In the genomic region with DNA sequence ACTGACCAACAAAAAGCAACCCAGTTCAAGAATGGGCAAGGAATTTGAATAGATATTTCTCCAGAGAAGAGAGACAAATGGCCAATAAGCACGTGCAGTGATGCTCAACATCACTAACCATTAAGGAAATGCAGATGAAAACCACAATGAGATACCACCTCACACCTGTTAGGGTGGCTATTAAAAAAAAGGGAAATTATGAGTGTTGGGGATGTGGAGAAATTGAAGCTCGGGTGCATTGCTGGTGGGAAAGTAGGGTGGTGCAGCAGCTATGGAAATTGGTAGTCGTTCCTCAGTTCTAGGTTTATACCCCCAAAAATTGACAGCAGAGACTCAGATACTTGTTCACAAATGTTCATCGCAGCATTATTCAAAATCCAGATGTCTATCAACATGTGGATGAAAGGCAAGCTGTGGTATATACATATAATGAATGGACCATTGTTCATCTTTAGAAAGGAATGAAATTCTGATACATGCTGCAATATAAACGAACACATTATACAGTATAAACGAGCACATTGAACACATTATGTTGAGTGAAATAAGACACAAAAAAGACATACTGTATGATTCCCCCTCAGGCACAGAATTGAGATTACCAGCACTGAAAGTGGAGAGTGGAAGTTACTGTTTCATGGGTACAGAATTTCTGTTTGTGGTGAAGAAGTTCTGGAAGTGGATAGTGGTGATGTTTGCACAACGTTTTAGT, we compare ENCODE assay signal across 8 cellular contexts. TPM values are rescaled to one million over a fixed set of nuclear protein-coding genes. Genes with fewer than 3 reads are reported as not detected.
DNase-seq lines count a peak whose midpoint lies in the region; ATAC-seq, FAIRE-seq and TF ChIP-seq lines count a peak whose summit lies in the region.

No MANE protein-coding gene starts in this region.

- H3K9me3 Mint-ChIP-seq in GM23338 (no peaks in the 10 kb centered on the region), glutamatergic neuron (ENCODE audit: unreplicated experiment) (peaks cover 3% of the 10 kb centered on the region)

- WGBS in A549 (ENCODE audit: missing lambda C conversion rate) = 8% methylated on average over 7 of the region's 7 CpGs

- TF ChIP-seq POLR2A in A549 (IDR thresholded peaks at IDR 0.05; ENCODE audit: low read length) = no peak

- no peak for FAIRE-seq in A549 (lab: Jason Lieb, UNC)

- H3K4me1 ChIP-seq in A549 (peaks cover 20% of the 10 kb centered on the region), GM23338 (ENCODE audit: insufficient read depth) (peaks cover 9% of the 10 kb centered on the region; the same call in 1 of the 2 replicates), stomach smooth muscle (ENCODE audit: control insufficient read depth, insufficient read depth, low read length) (peaks cover 25% of the 10 kb centered on the region)

- peak overlapping the region; percentile 79 for H3K4me2 ChIP-seq in A549
- peak overlapping the region; percentile 92 for H3K4me2 ChIP-seq in GM23338

- ATAC-seq in A549 = no peak
- no peak for ATAC-seq in GM23338
- ATAC-seq in GM18511 (IDR thresholded peaks at IDR 0.05; ENCODE audit: unreplicated experiment) = no peak

- no peaks in the 10 kb centered on the region for H3K36me3 ChIP-seq in GM23338 (ENCODE audit: insufficient read depth)
- no peaks in the 10 kb centered on the region for H3K36me3 ChIP-seq in stomach smooth muscle (ENCODE audit: control insufficient read depth in 2 of 2, insufficient read depth in 2 of 2, low read length in 2 of 2)

- no peak overlapping the region for H2AFZ ChIP-seq in GM23338

- no peaks in the 10 kb centered on the region for H3K9me2 ChIP-seq in GM23338 (ENCODE audit: insufficient read depth)

- DNase-seq in A549 (ENCODE audit: low read depth in 1 of 2, low spot score in 1 of 2) (no peak), GM23338 (ENCODE audit: low spot score) (no peak), glutamatergic neuron (no peak), NCI-H1417 (lab: John Stamatoyannopoulos, UW) (no peak), NCI-H146 (lab: John Stamatoyannopoulos, UW) (no peak)

- H3K4me3 ChIP-seq in A549 = peak overlapping the region; percentile 58
- H3K4me3 ChIP-seq in GM23338 = peak overlapping the region; percentile 71
- peak overlapping the region; percentile 83 to 90 for H3K4me3 ChIP-seq in stomach smooth muscle (ENCODE audit: low read length in 2 of 2)

- CTCF ChIA-PET in A549 (lab: Yijun Ruan, JAX) = no interaction called here

- H3K9ac ChIP-seq in stomach smooth muscle (ENCODE audit: low read length in 2 of 2) = peak overlapping the region; percentile 64 to 85

- peaks cover 55% of the 10 kb centered on the region for H3K79me2 ChIP-seq in GM23338 (replicated peaks; ENCODE audit: insufficient read depth)

- H3K36me3 Mint-ChIP-seq in GM23338 (ENCODE audit: low read depth) (peaks cover 15% of the 10 kb centered on the region), glutamatergic neuron (ENCODE audit: unreplicated experiment) (no peaks in the 10 kb centered on the region)

- TF ChIP-seq CTCF in A549 (IDR thresholded peaks at IDR 0.05) = no peak
- TF ChIP-seq CTCF in GM23338 (conservative IDR thresholded peaks at IDR 0.05; ENCODE audit: low read depth in 2 of 2) = no peak
- no peak for TF ChIP-seq CTCF in VCaP (conservative IDR thresholded peaks at IDR 0.05)
- TF ChIP-seq CTCF in glutamatergic neuron (IDR thresholded peaks at IDR 0.05; ENCODE audit: partially characterized antibody, unreplicated experiment) = no peak

- H3K27me3 ChIP-seq in GM23338 (ENCODE audit: insufficient read depth) (no peaks in the 10 kb centered on the region), stomach smooth muscle (ENCODE audit: control insufficient read depth in 1 of 2, insufficient read depth in 2 of 2, low read length in 2 of 2) (no peaks in the 10 kb centered on the region)

- H3K4me1 Mint-ChIP-seq in GM23338 = peaks cover 19% of the 10 kb centered on the region
- H3K4me1 Mint-ChIP-seq in glutamatergic neuron (ENCODE audit: low read depth, unreplicated experiment) = peaks cover 22% of the 10 kb centered on the region

- no peak for TF ChIP-seq RAD21 in A549 (conservative IDR thresholded peaks at IDR 0.05 in 1 of 2, IDR thresholded peaks at IDR 0.05 in 1 of 2)

- no peak for TF ChIP-seq EP300 in A549 (IDR thresholded peaks at IDR 0.05)

- H3K9me3 ChIP-seq in A549 = no peaks in the 10 kb centered on the region
- no peaks in the 10 kb centered on the region for H3K9me3 ChIP-seq in stomach smooth muscle (ENCODE audit: control insufficient read depth in 2 of 2, low read length in 2 of 2)

- H3K27ac ChIP-seq in A549 (peak overlapping the region; percentile 83 to 97), GM23338 (ENCODE audit: low read depth) (peak overlapping the region; percentile 17; the same call in 1 of the 2 replicates), VCaP (peak overlapping the region; percentile 72), stomach smooth muscle (ENCODE audit: low read length) (peak overlapping the region; percentile 68)

- H3K27ac Mint-ChIP-seq in GM23338 (no peak overlapping the region), glutamatergic neuron (ENCODE audit: unreplicated experiment) (peak overlapping the region; percentile 87)

- H3K4me3 Mint-ChIP-seq in GM23338 = peak overlapping the region; percentile 85
- peak overlapping the region; percentile 97 for H3K4me3 Mint-ChIP-seq in glutamatergic neuron (ENCODE audit: unreplicated experiment)

- H3F3A ChIP-seq in GM23338 (replicated peaks; ENCODE audit: low read depth) = no peaks in the 10 kb centered on the region; the same call in 1 of the 2 replicates

- peaks cover 5% of the 10 kb centered on the region for H3K27me3 Mint-ChIP-seq in GM23338 (ENCODE audit: insufficient read depth, low read depth, poor library complexity)
- H3K27me3 Mint-ChIP-seq in glutamatergic neuron (ENCODE audit: unreplicated experiment) = peaks cover 8% of the 10 kb centered on the region

- H4K20me1 ChIP-seq in GM23338 (replicated peaks; ENCODE audit: insufficient read depth) = no peaks in the 10 kb centered on the region; the same call in 1 of the 2 replicates

- POLR2A ChIA-PET in A549 (lab: Yijun Ruan, JAX) = no interaction called here

TF ChIP-seq in A549, 52 proteins besides CTCF, POLR2A, EP300 and RAD21:
- TF ChIP-seq ZFP36 (IDR thresholded peaks at IDR 0.05; ENCODE audit: borderline replicate concordance, partially characterized antibody) (no peak), JUNB (IDR thresholded peaks at IDR 0.05) (no peak)

RNA-seq across cellular contexts. Expression of gene CHAMP1, which starts 0.9 kb away (rescaled TPM):
- polyA plus RNA-seq in A549 (2011; rRNA removed) (36.7 and 40.8 TPM in 2 replicates), A549 (2017; fragmentation: RNase III; extraction: RNeasy Plus Mini Kit Qiagen cat#74134 plus additional on column Dnase treatment) (18.0 to 19.7 TPM (median 18.7 TPM) in 3 replicates), GM23338 (2016; fragmentation: Nextera tagmentation; extraction: Ambion mirVana) (32.8 and 35.1 TPM in 2 replicates)
- 21.7 and 24.3 TPM in 2 replicates for polyA plus RNA-seq in A549 (2012; cell fraction: cytosol; rRNA removed)
- polyA plus RNA-seq in A549 (2012; cell fraction: nucleus; rRNA removed) = 9.7 and 12.0 TPM in 2 replicates
- 8.2 and 9.5 TPM in 2 replicates for polyA minus RNA-seq in A549 (2011; rRNA and poly(A)+ RNA removed)
- 39.1 and 54.8 TPM in 2 replicates for total RNA-seq in GM23338 (2014; rRNA removed; shearing (Covaris generic))
- total RNA-seq in glutamatergic neuron (ENCODE audit: unreplicated experiment) = 29.5 TPM

RNA-seq across cellular contexts. Expression of gene UPF3A, which starts 33.8 kb away (rescaled TPM):
- polyA plus RNA-seq in A549 (2011; rRNA removed) (39.9 and 51.0 TPM in 2 replicates), A549 (2017; fragmentation: RNase III; extraction: RNeasy Plus Mini Kit Qiagen cat#74134 plus additional on column Dnase treatment) (60.2 to 64.5 TPM (median 62.6 TPM) in 3 replicates), GM23338 (2016; fragmentation: Nextera tagmentation; extraction: Ambion mirVana) (174 and 177 TPM in 2 replicates)
- polyA plus RNA-seq in A549 (2012; cell fraction: cytosol; rRNA removed) = 31.9 and 35.2 TPM in 2 replicates
- 38.2 and 41.5 TPM in 2 replicates for polyA plus RNA-seq in A549 (2012; cell fraction: nucleus; rRNA removed)
- 11.0 and 12.0 TPM in 2 replicates for polyA minus RNA-seq in A549 (2011; rRNA and poly(A)+ RNA removed)
- 45.0 and 57.2 TPM in 2 replicates for total RNA-seq in GM23338 (2014; rRNA removed; shearing (Covaris generic))
- 108 TPM for total RNA-seq in glutamatergic neuron (ENCODE audit: unreplicated experiment)

Comparison
In these comparisons a context has a peak if more than half of its experiments do, and no peak if none do; other contexts are left out.
1. H3K27ac ChIP-seq: peak in every context shown above with its lines; median percentile 90 in A549; 72 in VCaP; 68 in stomach smooth muscle; 17 in GM23338.